8 cellular contexts compared by ENCODE assay signal in genomic region chr19:47130589-47131168, GRCh38. TPM values are rescaled to one million over a fixed set of nuclear protein-coding genes. Genes with fewer than 3 reads are reported as not detected.
A peak's percentile ranks its signal among the peaks of the same experiment; 100 is the strongest.
DNase-seq lines count a peak whose midpoint lies in the region; ATAC-seq and TF ChIP-seq lines count a peak whose summit lies in the region.

Gene SAE1 (plus strand): TSS chr19:47130835. CDS start chr19:47130931, 96 bp downstream.

- H3K4me3 ChIP-seq in BE2C (ENCODE audit: low read depth, low read length) (peak within 1 kb of the TSS; percentile 98), coronary artery (peak within 1 kb of the TSS; percentile 92)

- peaks cover 15% of the 10 kb centered on the region for H3K36me3 ChIP-seq in BE2C

- H3K27me3 ChIP-seq in BE2C (no peaks in the 10 kb centered on the region), layer of hippocampus (ENCODE audit: control insufficient read depth, insufficient read depth, low read length) (no peaks in the 10 kb centered on the region)

- DNase-seq in BE2C (peak; percentile 98), GM19238 (ENCODE audit: insufficient read length, low spot score) (peak; percentile 98), NCI-H524 treated with DMSO at 0.1 percent for 48 hours (lab: John Stamatoyannopoulos, UW) (peak; percentile 82), coronary artery (ENCODE audit: low spot score) (peak; percentile 98)
- peak; percentile 81 to 95 for DNase-seq in activated CD4-positive, alpha-beta T cell treated with anti-CD3 and anti-CD28 coated beads for 4 hours
- DNase-seq in stimulated activated CD4-positive, alpha-beta T cell treated with anti-CD3 and anti-CD28 coated beads, Interleukin-1b, Interleukin-23, amount 100 ng/mL, for 4 hours (ENCODE audit: low read depth in 2 of 2), result peak; percentile 80 to 87

- peak; percentile 67 for ATAC-seq in HG03457 (IDR thresholded peaks at IDR 0.05; ENCODE audit: unreplicated experiment)

- H3K9me3 ChIP-seq in BE2C, result no peaks in the 10 kb centered on the region

- peak within 1 kb of the TSS; percentile 83 to 97 for H3K27ac ChIP-seq in coronary artery
- H3K27ac ChIP-seq in layer of hippocampus (ENCODE audit: low read depth, low read length), result peak within 1 kb of the TSS; percentile 92

- H3K4me1 ChIP-seq in BE2C, result peaks cover 2% of the 10 kb centered on the region; the same call in 1 of the 2 replicates

- TF ChIP-seq CTCF in BE2C (IDR thresholded peaks at IDR 0.05; ENCODE audit: low read depth, low read length) (peak; percentile 30; the same call in 1 of the 2 replicates), coronary artery (IDR thresholded peaks at IDR 0.05) (no peak)

RNA-seq across cellular contexts. Expression of gene SAE1, which starts in this region (rescaled TPM):
- polyA plus RNA-seq in BE2C (2012; ENCODE audit: insufficient read depth, insufficient read length, low read depth), result 148 TPM

Comparison
In these comparisons a context has a peak if more than half of its experiments do, and no peak if none do; other contexts are left out.
1. Peak in every context shown above with its lines: DNase-seq, ATAC-seq, H3K4me3 ChIP-seq and H3K27ac ChIP-seq.